29 cellular contexts compared by ENCODE assay signal in genomic region chr18:55093295-55093694, GRCh38.
"Had no signal": no experiment of that assay in that cellular context is flagged by ENCODE, and none has a peak within 500 bp of the region (broad histone marks: within the 10 kb centered on the region; RNA-seq: fewer than 3 reads in every experiment).

No MANE protein-coding gene starts in this region.

- H3K9me3 ChIP-seq: esophagus muscularis mucosa, gastroesophageal sphincter, heart left ventricle, left lung, prostate gland, right atrium auricular region, thoracic aorta, tibial nerve, upper lobe of right lung, uterus had no signal

- H3K9me3 Mint-ChIP-seq: nephron progenitor cell had no signal

- H2AFZ ChIP-seq: hepatocyte had no signal

- H3K27ac Mint-ChIP-seq: naive thymus-derived CD8-positive, alpha-beta T cell; nephron progenitor cell had no signal

- DNase-seq: dorsolateral prefrontal cortex; effector CD4-positive, alpha-beta T cell; foreskin keratinocyte; heart left ventricle; left cardiac atrium; left lung; mesendoderm; midbrain; naive thymus-derived CD8-positive, alpha-beta T cell; nephron progenitor cell; nucleus accumbens; stimulated activated CD4-positive, alpha-beta T cell treated with anti-CD3 and anti-CD28 coated beads, Interleukin-12 subunit alpha, Interleukin-12 subunit beta, amount 100 ng/mL, for 4 hours; stimulated activated CD4-positive, alpha-beta T cell treated with anti-CD3 and anti-CD28 coated beads, Interleukin-1b, Interleukin-23, amount 100 ng/mL, for 48 hours; stimulated activated CD4-positive, alpha-beta T cell treated with anti-CD3 and anti-CD28 coated beads, Interleukin-4, amount 100 ng/mL, for 1 hour; stimulated activated CD8-positive, alpha-beta memory T cell treated with anti-CD3 and anti-CD28 coated beads, Interleukin-4, amount 100 ng/mL, for 48 hours; stimulated activated naive CD8-positive, alpha-beta T cell treated with anti-CD3 and anti-CD28 coated beads, Interleukin-15, Interleukin-2, amounts not matched to agents 100 U/mL and 50 U/mL, for 24 hours; substantia nigra; upper lobe of right lung; uterus had no signal

- H3K4me1 ChIP-seq: foreskin keratinocyte, gastroesophageal sphincter, left lung, prostate gland, right atrium auricular region, upper lobe of right lung, uterus had no signal

- H3K79me2 ChIP-seq: hepatocyte had no signal

- H3K4me3 ChIP-seq: dorsolateral prefrontal cortex, esophagus muscularis mucosa, gastroesophageal sphincter, heart left ventricle, hepatocyte, left lung, prostate gland, right atrium auricular region, smooth muscle cell, thoracic aorta, tibial nerve, upper lobe of right lung, uterus had no signal

- H3K4me2 ChIP-seq: hepatocyte, smooth muscle cell had no signal

- H3K4me3 Mint-ChIP-seq: naive thymus-derived CD8-positive, alpha-beta T cell; nephron progenitor cell had no signal

- H3K36me3 ChIP-seq: esophagus muscularis mucosa, gastroesophageal sphincter, heart left ventricle, left lung, prostate gland, right atrium auricular region, thoracic aorta, tibial nerve, upper lobe of right lung, uterus had no signal

- H3K27me3 ChIP-seq: dorsolateral prefrontal cortex, esophagus muscularis mucosa, gastroesophageal sphincter, heart left ventricle, hepatocyte, left lung, right atrium auricular region, tibial nerve, upper lobe of right lung, uterus had no signal

- H3K27ac ChIP-seq: dorsolateral prefrontal cortex, epithelial cell of prostate, esophagus muscularis mucosa, foreskin keratinocyte, gastroesophageal sphincter, heart left ventricle, hepatocyte, left lung, prostate gland, right atrium auricular region, thoracic aorta, tibial nerve, upper lobe of right lung, uterus had no signal

- ATAC-seq: foreskin keratinocyte; gastroesophageal sphincter; heart left ventricle; left cardiac atrium; left lung; naive thymus-derived CD8-positive, alpha-beta T cell; sciatic nerve; stimulated activated naive CD8-positive, alpha-beta T cell treated with anti-CD3 and anti-CD28 coated beads, Interleukin-15, Interleukin-2, amounts not matched to agents 100 U/mL and 50 U/mL, for 24 hours; upper lobe of right lung had no signal

- H3K36me3 Mint-ChIP-seq: naive thymus-derived CD8-positive, alpha-beta T cell had no signal
